In the genomic region with DNA sequence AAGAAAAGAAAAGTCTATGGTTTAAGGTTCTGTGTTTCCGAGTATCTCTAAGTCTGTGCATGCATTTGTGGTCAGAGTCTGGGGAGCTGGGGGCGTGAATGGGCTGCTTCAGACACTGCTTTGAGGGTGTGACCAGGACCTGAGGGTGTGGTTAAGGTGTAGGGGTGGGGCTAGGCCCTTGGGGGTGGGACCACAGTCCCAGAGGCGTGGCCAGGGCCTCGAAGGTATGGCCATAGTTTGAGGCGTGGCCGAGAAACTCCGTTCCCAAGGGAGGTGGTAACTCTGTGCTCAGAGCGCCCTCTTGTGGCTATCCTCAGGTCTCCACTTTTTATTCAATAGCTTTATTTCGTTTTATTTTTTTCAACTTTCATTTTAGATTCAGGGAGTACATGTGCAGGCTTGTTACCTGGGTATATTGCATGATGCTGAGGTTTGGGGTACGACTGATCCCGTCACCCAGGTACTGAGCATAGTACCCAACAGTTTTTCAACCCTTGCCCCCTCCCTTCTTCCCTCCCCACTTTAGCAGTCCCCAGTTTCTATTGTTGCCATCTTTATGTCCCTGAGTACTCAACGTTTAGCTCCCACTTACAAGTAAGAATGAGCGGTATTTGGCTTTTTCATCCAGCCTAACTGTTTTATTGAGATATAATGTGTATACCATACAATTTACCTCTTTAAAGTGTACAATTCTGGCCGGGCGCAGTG, we compare ENCODE assay signal across 7 cellular contexts. TPM values are rescaled to one million over a fixed set of nuclear protein-coding genes. Genes with fewer than 3 reads are reported as not detected.
DNase-seq lines count a peak whose midpoint lies in the region; ATAC-seq and TF ChIP-seq lines count a peak whose summit lies in the region.

No MANE protein-coding gene starts in this region.

- TF ChIP-seq POLR2A in adrenal gland (IDR thresholded peaks at IDR 0.05), result no peak

- 15 to 16% (median 16%) methylated on average over 15 of the region's 15 CpGs for WGBS in adrenal gland, 4 donors

- H3K27me3 ChIP-seq in adrenal gland (no peaks in the 10 kb centered on the region), left ventricle myocardium inferior (ENCODE audit: low read depth) (peaks cover 4% of the 10 kb centered on the region)

- ATAC-seq in GM18499 (IDR thresholded peaks at IDR 0.05; ENCODE audit: insufficient read depth, unreplicated experiment) (peak; percentile 86), HG02938 (IDR thresholded peaks at IDR 0.05; ENCODE audit: unreplicated experiment) (peak; percentile 88)

- no peaks in the 10 kb centered on the region for H3K9me3 ChIP-seq in adrenal gland (replicated peaks in 1 of 3)
- H3K9me3 ChIP-seq in left ventricle myocardium inferior (replicated peaks), result peaks cover 6% of the 10 kb centered on the region

- TF ChIP-seq CTCF in adrenal gland (IDR thresholded peaks at IDR 0.05) (peak; percentile 89 to 95 (median 92)), left ventricle myocardium inferior (IDR thresholded peaks at IDR 0.05; ENCODE audit: borderline replicate concordance) (peak; percentile 88), retinal pigment epithelial cell (conservative IDR thresholded peaks at IDR 0.05; ENCODE audit: low read depth, low read length) (peak; percentile 70)

- no peak overlapping the region for H3K27ac ChIP-seq in adrenal gland
- H3K27ac ChIP-seq in left ventricle myocardium inferior (replicated peaks), result no peak overlapping the region

- H3K4me1 ChIP-seq in adrenal gland (replicated peaks in 1 of 2) (peaks cover 6 to 7% of the 10 kb centered on the region in 2 donors), left ventricle myocardium inferior (no peaks in the 10 kb centered on the region)

- intact Hi-C loops in adrenal gland (cut with DNase I), result loop anchor here (2.0 kb wide), 2 partner anchors 46 to 82 kb away; no protein-coding TSS in a partner anchor
- intact Hi-C loops in left ventricle myocardium inferior (cut with micrococcal nuclease), result loop anchor here (5.0 kb wide), 1 partner anchor 48 kb away; no protein-coding TSS in a partner anchor

- DNase-seq in NCI-H1694 treated with DMSO at 0.1 percent for 48 hours (lab: John Stamatoyannopoulos, UW) (peak; percentile 89), T-helper 1 cell (peak; percentile 91 to 98 (median 97)), adrenal gland (peak; percentile 94 to 98 (median 96)), left ventricle myocardium inferior (peak; percentile 86), retinal pigment epithelial cell (ENCODE audit: low read depth) (peak; percentile 85)

- no peak overlapping the region for H3K4me3 ChIP-seq in adrenal gland
- no peak overlapping the region for H3K4me3 ChIP-seq in left ventricle myocardium inferior
- no peak overlapping the region for H3K4me3 ChIP-seq in retinal pigment epithelial cell (ENCODE audit: low read length)

- no peaks in the 10 kb centered on the region for H3K36me3 ChIP-seq in adrenal gland (replicated peaks in 1 of 2)
- H3K36me3 ChIP-seq in left ventricle myocardium inferior, result no peaks in the 10 kb centered on the region

RNA-seq across cellular contexts. Expression of a gene that starts 7.0 kb away (rescaled TPM):
- total RNA-seq in adrenal gland (under 1 TPM in 1 of 8 donors, not detected in 7; 0.14 TPM), left ventricle myocardium inferior (not detected)
- polyA plus RNA-seq in adrenal gland, result under 1 TPM in 1 of 3 donors, not detected in 2; 0.13 TPM

RNA-seq across cellular contexts. Expression of a gene that starts 22.2 kb away (rescaled TPM):
- 10 to 100 TPM; 32.3 to 85.1 (median 52.1) TPM for total RNA-seq in adrenal gland
- 100 to 1,000 TPM in 1 of 3 donors, 10 to 100 TPM in 2; 10.2 to 120 (median 45.9) TPM for polyA plus RNA-seq in adrenal gland
- total RNA-seq in left ventricle myocardium inferior, result 15.0 TPM

RNA-seq across cellular contexts. Expression of a gene that starts 38.2 kb away (rescaled TPM):
- 10 to 100 TPM; 18.6 to 81.1 (median 44.7) TPM for total RNA-seq in adrenal gland
- polyA plus RNA-seq in adrenal gland, result 10 to 100 TPM in 2 of 3 donors, 1 to 10 TPM in 1; 5.1 to 68.4 (median 55.1) TPM
- 91.9 TPM for total RNA-seq in left ventricle myocardium inferior
